ENCODE assay signal across 14 cellular contexts in the genomic region with DNA sequence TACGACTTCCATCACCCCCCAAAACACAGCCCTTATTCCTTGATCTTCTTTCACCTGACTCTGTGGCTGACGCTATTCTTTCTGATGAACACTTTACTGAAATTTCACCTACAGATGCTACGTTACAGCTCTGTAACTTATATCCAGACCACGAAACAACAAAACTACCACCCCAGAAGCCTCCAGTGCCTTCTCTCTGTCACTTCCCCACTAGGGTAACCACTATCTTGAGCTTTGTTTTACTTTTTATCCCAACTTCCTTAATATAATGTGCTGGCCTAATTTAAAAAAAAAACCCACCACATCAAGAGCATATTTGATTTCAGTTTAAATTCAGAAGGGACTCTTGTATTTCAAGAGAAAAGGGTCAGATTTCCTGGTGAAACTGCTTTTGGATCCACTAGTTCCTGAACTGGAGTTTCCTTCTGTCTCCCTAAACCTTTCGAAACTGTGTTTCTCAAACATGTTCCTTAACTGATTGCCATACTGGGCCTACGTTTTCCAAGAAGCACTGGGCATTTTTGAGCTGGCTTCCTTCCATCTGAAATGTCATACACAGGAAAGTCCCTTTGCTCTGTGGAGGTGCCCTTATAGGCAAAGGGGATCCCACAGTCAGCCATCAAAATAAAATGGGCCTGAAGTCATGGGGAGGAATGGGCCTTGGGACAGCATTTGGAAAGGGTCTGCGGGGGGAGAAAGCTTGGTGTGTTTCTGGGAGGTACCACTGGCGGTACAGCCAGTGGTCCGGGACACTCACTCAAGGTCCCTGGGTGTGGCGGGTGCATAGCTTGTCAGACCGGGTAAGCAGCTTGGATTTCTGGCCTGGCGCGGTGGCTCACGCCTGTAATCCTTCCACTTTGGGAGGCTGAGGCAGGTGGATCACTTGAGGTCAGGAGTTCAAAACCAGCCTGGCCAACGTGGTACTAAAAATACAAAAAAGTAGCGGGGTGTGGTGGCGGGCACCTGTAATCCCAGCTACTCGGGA. TPM values are rescaled to one million over a fixed set of nuclear protein-coding genes. Genes with fewer than 3 reads are reported as not detected.
A peak's percentile ranks its signal among the peaks of the same experiment; 100 is the strongest.
DNase-seq lines count a peak whose midpoint lies in the region; ATAC-seq, FAIRE-seq and TF ChIP-seq lines count a peak whose summit lies in the region.
"Had no signal": no experiment of that assay in that cellular context is flagged by ENCODE, and none has a peak within 500 bp of the region (broad histone marks: within the 10 kb centered on the region; RNA-seq: fewer than 3 reads in every experiment).

No MANE protein-coding gene starts in this region.

- H4K20me1 ChIP-seq in fibroblast of lung (ENCODE audit: control insufficient read depth, extremely low read depth, insufficient read depth, low read length) = no peaks in the 10 kb centered on the region

- H3K9ac ChIP-seq in fibroblast of lung (ENCODE audit: insufficient read depth, low read length) = no peak overlapping the region

- H3K27me3 Mint-ChIP-seq in activated T-cell treated with anti-CD3 and anti-CD28 coated beads, Interleukin-2, amount 50 U/mL, for 4 hours (ENCODE audit: low read depth) = no peaks in the 10 kb centered on the region
- no peaks in the 10 kb centered on the region for H3K27me3 Mint-ChIP-seq in T-helper 2 cell treated with Interferon-gamma antibody and Interleukin-4, amounts not matched to agents 5 μg/mL and 100 μg/mL, for 36 hours (ENCODE audit: low read depth)
- peaks cover 7% of the 10 kb centered on the region for H3K27me3 Mint-ChIP-seq in type B pancreatic cell

- no peak for FAIRE-seq in GM12892 (lab: Jason Lieb, UNC)
- FAIRE-seq: urothelium cell line had no signal

- no peak overlapping the region for H3K4me2 ChIP-seq in fibroblast of lung (ENCODE audit: extremely low read depth, insufficient read depth, low read length)

- DNase-seq in activated T-cell treated with anti-CD3 and anti-CD28 coated beads, Interleukin-2, amount 50 U/mL, for 4 hours = no peak
- DNase-seq in activated T-cell treated with anti-CD3 and anti-CD28 coated beads, Interleukin-2, amount 50 U/mL, for 1 hour = no peak
- no peak for DNase-seq in T-helper 2 cell treated with Interferon-gamma antibody and Interleukin-4, amounts not matched to agents 5 μg/mL and 100 μg/mL, for 36 hours (ENCODE audit: low spot score)
- no peak for DNase-seq in fibroblast of lung (ENCODE audit: low read depth in 2 of 2)
- no peak for DNase-seq in type B pancreatic cell (ENCODE audit: extremely low spot score, unreplicated experiment)
- DNase-seq in vagina (ENCODE audit: extremely low spot score in 2 of 2) = no peak
- no peak for DNase-seq in GM12892 (ENCODE audit: insufficient read length)
- DNase-seq: cerebellar nuclear complex, NCI-H1417, psoas muscle had no signal

- H3K36me3 ChIP-seq in fibroblast of lung (ENCODE audit: control insufficient read depth, insufficient read depth, low read length) (peaks cover 15% of the 10 kb centered on the region), vagina (no peaks in the 10 kb centered on the region)

- H3K9me3 Mint-ChIP-seq in activated T-cell treated with anti-CD3 and anti-CD28 coated beads, Interleukin-2, amount 50 U/mL, for 4 hours = no peaks in the 10 kb centered on the region
- H3K9me3 Mint-ChIP-seq in T-helper 2 cell treated with Interferon-gamma antibody and Interleukin-4, amounts not matched to agents 5 μg/mL and 100 μg/mL, for 36 hours = no peaks in the 10 kb centered on the region
- no peaks in the 10 kb centered on the region for H3K9me3 Mint-ChIP-seq in type B pancreatic cell

- ATAC-seq in activated T-cell treated with anti-CD3 and anti-CD28 coated beads, Interleukin-2, amount 50 U/mL, for 4 hours = peak; percentile 24 to 26
- no peak for ATAC-seq in GM19463 (IDR thresholded peaks at IDR 0.05; ENCODE audit: unreplicated experiment)
- ATAC-seq: HCT116, left lobe of liver, psoas muscle had no signal

- H3K4me3 ChIP-seq in fibroblast of lung (replicated peaks in 1 of 4; ENCODE audit: control extremely low read depth in 1 of 4, insufficient read depth in 1 of 4, low read depth in 3 of 4, low read length in 4 of 4) = no peak overlapping the region
- H3K4me3 ChIP-seq in vagina = no peak overlapping the region
- H3K4me3 ChIP-seq: psoas muscle had no signal

- no peaks in the 10 kb centered on the region for H3K27me3 ChIP-seq in fibroblast of lung (ENCODE audit: control insufficient read depth, insufficient read depth, low read length)
- no peaks in the 10 kb centered on the region for H3K27me3 ChIP-seq in vagina

- intact Hi-C loops in vagina (cut with DNase I) = no loop called here

- H3K79me2 ChIP-seq in fibroblast of lung (ENCODE audit: control insufficient read depth, insufficient read depth, low read length) = peaks cover 4% of the 10 kb centered on the region

- H3K9me3 ChIP-seq in fibroblast of lung (ENCODE audit: control insufficient read depth, insufficient read depth, low read depth, low read length) (no peaks in the 10 kb centered on the region), vagina (no peaks in the 10 kb centered on the region)
- H3K9me3 ChIP-seq: psoas muscle had no signal

- peaks cover 44% of the 10 kb centered on the region for H3K4me1 Mint-ChIP-seq in activated T-cell treated with anti-CD3 and anti-CD28 coated beads, Interleukin-2, amount 50 U/mL, for 4 hours (ENCODE audit: low read depth)
- peaks cover 33% of the 10 kb centered on the region for H3K4me1 Mint-ChIP-seq in T-helper 2 cell treated with Interferon-gamma antibody and Interleukin-4, amounts not matched to agents 5 μg/mL and 100 μg/mL, for 36 hours (ENCODE audit: low read depth)
- peaks cover 16% of the 10 kb centered on the region for H3K4me1 Mint-ChIP-seq in type B pancreatic cell (ENCODE audit: unreplicated experiment)

- H3K4me3 Mint-ChIP-seq in activated T-cell treated with anti-CD3 and anti-CD28 coated beads, Interleukin-2, amount 50 U/mL, for 4 hours = no peak overlapping the region
- H3K4me3 Mint-ChIP-seq in T-helper 2 cell treated with Interferon-gamma antibody and Interleukin-4, amounts not matched to agents 5 μg/mL and 100 μg/mL, for 36 hours = peak overlapping the region; percentile 7
- H3K4me3 Mint-ChIP-seq in type B pancreatic cell = no peak overlapping the region

- peaks cover 37% of the 10 kb centered on the region for H3K4me1 ChIP-seq in fibroblast of lung (ENCODE audit: control insufficient read depth, extremely low read depth, insufficient read depth, low read length)
- peaks cover 12% of the 10 kb centered on the region for H3K4me1 ChIP-seq in vagina
- H3K4me1 ChIP-seq: psoas muscle had no signal

- H3K27ac ChIP-seq in fibroblast of lung (ENCODE audit: insufficient read depth, low read length) (peak overlapping the region; percentile 73), vagina (no peak overlapping the region)
- H3K27ac ChIP-seq: psoas muscle had no signal

- H3K27ac Mint-ChIP-seq in T-helper 2 cell treated with Interferon-gamma antibody and Interleukin-4, amounts not matched to agents 5 μg/mL and 100 μg/mL, for 36 hours = peak overlapping the region; percentile 43
- peak overlapping the region; percentile 44 for H3K27ac Mint-ChIP-seq in type B pancreatic cell

- no peak for TF ChIP-seq POLR2A in vagina (IDR thresholded peaks at IDR 0.05)
- TF ChIP-seq POLR2A in GM12892 (IDR thresholded peaks at IDR 0.05; ENCODE audit: low read depth, low read length) = no peak

- TF ChIP-seq CTCF in fibroblast of lung (conservative IDR thresholded peaks at IDR 0.05 in 1 of 2, IDR thresholded peaks at IDR 0.05 in 1 of 2; ENCODE audit: low read depth in 1 of 2, low read length in 2 of 2) = no peak
- no peak for TF ChIP-seq CTCF in type B pancreatic cell (conservative IDR thresholded peaks at IDR 0.05)
- TF ChIP-seq CTCF in vagina (IDR thresholded peaks at IDR 0.05) = no peak

- H3K36me3 Mint-ChIP-seq in activated T-cell treated with anti-CD3 and anti-CD28 coated beads, Interleukin-2, amount 50 U/mL, for 4 hours (ENCODE audit: insufficient read depth) = peaks cover 14% of the 10 kb centered on the region
- peaks cover 16% of the 10 kb centered on the region for H3K36me3 Mint-ChIP-seq in T-helper 2 cell treated with Interferon-gamma antibody and Interleukin-4, amounts not matched to agents 5 μg/mL and 100 μg/mL, for 36 hours (ENCODE audit: low read depth)
- H3K36me3 Mint-ChIP-seq in type B pancreatic cell = no peaks in the 10 kb centered on the region

- no peak overlapping the region for H2AFZ ChIP-seq in fibroblast of lung (ENCODE audit: low read length)

RNA-seq across cellular contexts. Expression of gene RTF2, which starts 25.8 kb away (rescaled TPM):
- 10 to 100 TPM; 74.8 to 81.3 (median 79.7) TPM for total RNA-seq in activated T-cell treated with anti-CD3 and anti-CD28 coated beads, Interleukin-2, amount 50 U/mL, for 4 hours
- total RNA-seq in fibroblast of lung (86.3 and 100 TPM in 2 replicates), type B pancreatic cell (ENCODE audit: low replicate concordance) (63.5 and 71.2 TPM in 2 replicates), vagina (47.1 TPM)
- 107 and 117 TPM in 2 replicates for polyA plus RNA-seq in fibroblast of lung
- polyA plus RNA-seq in fibroblast of lung (2012) = 118 and 145 TPM in 2 replicates
- 50.0 and 80.3 TPM in 2 replicates for polyA minus RNA-seq in fibroblast of lung (ENCODE audit: low replicate concordance)
- polyA plus RNA-seq in GM12892 (2012; ENCODE audit: missing spikeins) = 68.4 TPM

RNA-seq across cellular contexts. Expression of gene CASS4, which starts 30.6 kb away (rescaled TPM):
- total RNA-seq in activated T-cell treated with anti-CD3 and anti-CD28 coated beads, Interleukin-2, amount 50 U/mL, for 4 hours = 1 to 10 TPM; 1.9 to 2.5 (median 2.4) TPM
- total RNA-seq in fibroblast of lung (14.9 and 17.7 TPM in 2 replicates), type B pancreatic cell (ENCODE audit: low replicate concordance) (0.38 and 0.56 TPM in 2 replicates), vagina (0.74 TPM)
- 63.7 and 65.8 TPM in 2 replicates for polyA plus RNA-seq in fibroblast of lung
- polyA plus RNA-seq in fibroblast of lung (2012) = 39.0 and 48.2 TPM in 2 replicates
- 84.7 and 110 TPM in 2 replicates for polyA minus RNA-seq in fibroblast of lung (ENCODE audit: low replicate concordance)
- polyA plus RNA-seq in GM12892 (2012; ENCODE audit: missing spikeins) = 0.15 TPM

RNA-seq across cellular contexts. Expression of gene CSTF1, which starts 50.2 kb away (rescaled TPM):
- total RNA-seq in activated T-cell treated with anti-CD3 and anti-CD28 coated beads, Interleukin-2, amount 50 U/mL, for 4 hours = 10 to 100 TPM; 42.7 to 47.3 (median 45.3) TPM
- total RNA-seq in fibroblast of lung = 28.8 and 31.2 TPM in 2 replicates
- 55.2 and 68.6 TPM in 2 replicates for polyA plus RNA-seq in fibroblast of lung
- 34.5 and 46.9 TPM in 2 replicates for polyA plus RNA-seq in fibroblast of lung (2012)
- polyA minus RNA-seq in fibroblast of lung (ENCODE audit: low replicate concordance) = 133 and 137 TPM in 2 replicates
- total RNA-seq in type B pancreatic cell (ENCODE audit: low replicate concordance) = 43.2 and 48.4 TPM in 2 replicates
- 27.0 TPM for total RNA-seq in vagina
- polyA plus RNA-seq in GM12892 (2012; ENCODE audit: missing spikeins) = 32.8 TPM

RNA-seq across cellular contexts. Expression of gene AURKA, which starts 50.7 kb away (rescaled TPM):
- total RNA-seq in activated T-cell treated with anti-CD3 and anti-CD28 coated beads, Interleukin-2, amount 50 U/mL, for 4 hours = 1 to 10 TPM; 7.3 to 9.6 (median 9.0) TPM
- 4.9 and 27.7 TPM in 2 replicates for total RNA-seq in fibroblast of lung
- 32.7 and 89.3 TPM in 2 replicates for polyA plus RNA-seq in fibroblast of lung
- polyA plus RNA-seq in fibroblast of lung (2012) = 20.4 and 60.3 TPM in 2 replicates
- 5.4 and 24.1 TPM in 2 replicates for polyA minus RNA-seq in fibroblast of lung (ENCODE audit: low replicate concordance)
- 20.3 and 42.7 TPM in 2 replicates for total RNA-seq in type B pancreatic cell (ENCODE audit: low replicate concordance)
- 2.2 TPM for total RNA-seq in vagina
- polyA plus RNA-seq in GM12892 (2012; ENCODE audit: missing spikeins) = 22.2 TPM
